In genomic region chr19:50838239-50838638, GRCh38 we compare ENCODE assay signal across 1 cellular context.
TF ChIP-seq lines count a peak whose summit lies in the region.

No MANE protein-coding gene starts in this region.

TF ChIP-seq in K562, 482 proteins besides CTCF, POLR2A, EP300 and RAD21:
- 0 out of 2 replicates have a peak, but pooled peaks have one; percentile 50 for TF ChIP-seq GATAD2A (IDR thresholded peaks at IDR 0.05)
- peak; percentile 26; the same call in 1 of the 2 replicates for TF ChIP-seq L3MBTL2 (IDR thresholded peaks at IDR 0.05)
- TF ChIP-seq PATZ1 (CRISPR knock-in tag; IDR thresholded peaks at IDR 0.05; ENCODE audit: borderline replicate concordance): no peak
- no peak for TF ChIP-seq ZNF655 (CRISPR knock-in tag; IDR thresholded peaks at IDR 0.05)
